1 cellular context compared by ENCODE assay signal in the genomic region with DNA sequence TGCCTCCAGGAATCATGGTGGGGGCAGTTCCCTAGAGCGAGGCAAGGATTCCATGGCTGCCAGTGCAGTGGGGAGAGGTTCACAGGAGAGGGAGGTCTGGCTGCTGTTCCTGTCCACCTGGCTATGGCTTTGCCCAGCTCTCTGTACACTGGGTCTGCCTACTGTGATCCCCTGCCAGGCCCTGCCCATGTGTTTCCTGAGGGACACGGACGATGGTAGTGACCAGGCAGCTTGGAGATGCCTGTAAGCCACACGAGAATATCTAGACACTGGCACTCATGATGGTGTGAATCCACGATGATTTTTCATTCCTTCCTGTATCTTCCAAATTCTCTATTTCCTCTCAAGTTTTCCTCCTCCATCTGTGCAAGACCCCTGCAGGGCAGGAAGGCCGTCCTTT.
TF ChIP-seq lines count a peak whose summit lies in the region.

No MANE protein-coding gene starts in this region.

TF ChIP-seq in K562, 482 proteins besides CTCF, POLR2A, EP300 and RAD21:
- no peak for TF ChIP-seq ZBED1 (IDR thresholded peaks at IDR 0.05)
- peak; percentile 54; the same call in 1 of the 2 replicates for TF ChIP-seq ZNF431 (CRISPR knock-in tag; IDR thresholded peaks at IDR 0.05)
